ENCODE assay signal across 9 cellular contexts in the genomic region with DNA sequence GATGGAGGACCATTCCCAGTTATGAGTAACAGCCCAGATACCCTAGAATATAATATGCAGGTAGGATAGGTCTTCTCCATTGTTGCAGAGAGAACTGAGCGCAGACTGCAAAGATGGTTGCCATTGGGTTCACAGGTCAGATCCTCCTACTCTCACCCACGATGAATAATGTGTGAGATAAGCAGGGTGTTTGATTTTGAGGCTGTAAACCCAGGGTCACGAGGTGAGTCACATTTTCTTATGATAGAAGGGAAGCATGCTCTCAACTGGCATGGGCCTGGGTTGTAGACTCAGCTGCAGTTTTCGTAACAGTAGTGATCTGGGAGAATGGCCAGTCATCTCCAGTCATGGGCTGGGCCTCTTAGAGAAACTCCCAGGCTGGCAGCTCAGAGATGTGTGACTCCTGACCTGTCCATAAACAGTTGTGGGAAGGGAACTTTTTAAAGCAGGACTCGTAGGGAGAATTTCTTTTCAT.
DNase-seq lines count a peak whose midpoint lies in the region; ATAC-seq and TF ChIP-seq lines count a peak whose summit lies in the region.
"Had no signal": no experiment of that assay in that cellular context is flagged by ENCODE, and none has a peak within 500 bp of the region (broad histone marks: within the 10 kb centered on the region; RNA-seq: fewer than 3 reads in every experiment).

No MANE protein-coding gene starts in this region.

- 64% methylated on average over 5 of the region's 5 CpGs for WGBS in liver

- H3K36me3 ChIP-seq in liver (ENCODE audit: control insufficient read depth in 4 of 4, insufficient read depth in 3 of 4, low read depth in 1 of 4, low read length in 3 of 4), result no peaks in the 10 kb centered on the region
- H3K36me3 ChIP-seq in tibial artery, result no peaks in the 10 kb centered on the region

- H3K4me1 ChIP-seq in liver (ENCODE audit: control insufficient read depth in 4 of 4, insufficient read depth in 4 of 4, low read length in 3 of 4) (peaks cover 0 to 4% (median 1%) of the 10 kb centered on the region in 4 donors), tibial artery (peaks cover 0 to 35% (median 9%) of the 10 kb centered on the region in 4 donors)

- H3K4me1 Mint-ChIP-seq in activated naive CD8-positive, alpha-beta T cell treated with anti-CD3 and anti-CD28 coated beads, Interleukin-2, amount 50 U/mL, for 24 hours, result peaks cover 33% of the 10 kb centered on the region

- intact Hi-C loops in tibial artery (cut with DNase I; ENCODE audit: low total_unique reads), result no loop called here

- no peak for TF ChIP-seq CTCF in liver (IDR thresholded peaks at IDR 0.05; ENCODE audit: low read depth, low read length, missing input control)
- TF ChIP-seq CTCF in tibial artery (IDR thresholded peaks at IDR 0.05), result no peak
- TF ChIP-seq CTCF in GM20000 (IDR thresholded peaks at IDR 0.05; ENCODE audit: extremely low read depth, missing control alignments), result no peak

- H3K9me3 ChIP-seq in liver (ENCODE audit: control insufficient read depth in 4 of 4, low read length in 3 of 4) (no peaks in the 10 kb centered on the region), tibial artery (no peaks in the 10 kb centered on the region)

- H3K27me3 ChIP-seq in liver (ENCODE audit: control insufficient read depth in 4 of 4, insufficient read depth in 4 of 4, low read length in 3 of 4), result no peaks in the 10 kb centered on the region
- no peaks in the 10 kb centered on the region for H3K27me3 ChIP-seq in tibial artery

- peaks cover 1% of the 10 kb centered on the region for H3K27me3 Mint-ChIP-seq in activated naive CD8-positive, alpha-beta T cell treated with anti-CD3 and anti-CD28 coated beads, Interleukin-2, amount 50 U/mL, for 24 hours

- H3K9me3 Mint-ChIP-seq in activated naive CD8-positive, alpha-beta T cell treated with anti-CD3 and anti-CD28 coated beads, Interleukin-2, amount 50 U/mL, for 24 hours, result no peaks in the 10 kb centered on the region

- H3K4me3 ChIP-seq in liver (ENCODE audit: low read depth in 1 of 3, low read length in 3 of 3) (no peak overlapping the region), tibial artery (no peak overlapping the region)

- TF ChIP-seq RAD21 in liver (IDR thresholded peaks at IDR 0.05), result no peak

- H3K27ac ChIP-seq in liver (ENCODE audit: low read depth in 1 of 2, low read length in 2 of 2), result no peak overlapping the region
- H3K27ac ChIP-seq in tibial artery, result peak overlapping the region; percentile 62 to 74

- H3K9ac ChIP-seq in liver (ENCODE audit: low read depth in 1 of 2, low read length in 2 of 2), result no peak overlapping the region

- peak overlapping the region; percentile 76 for H3K27ac Mint-ChIP-seq in activated naive CD8-positive, alpha-beta T cell treated with anti-CD3 and anti-CD28 coated beads, Interleukin-2, amount 50 U/mL, for 24 hours
- H3K27ac Mint-ChIP-seq: T-helper 17 cell had no signal

- no peak overlapping the region for H3K4me3 Mint-ChIP-seq in activated naive CD8-positive, alpha-beta T cell treated with anti-CD3 and anti-CD28 coated beads, Interleukin-2, amount 50 U/mL, for 24 hours
- H3K4me3 Mint-ChIP-seq: T-helper 17 cell had no signal

- H3K36me3 Mint-ChIP-seq in activated naive CD8-positive, alpha-beta T cell treated with anti-CD3 and anti-CD28 coated beads, Interleukin-2, amount 50 U/mL, for 24 hours (ENCODE audit: low read depth), result no peaks in the 10 kb centered on the region

- peak; percentile 34 for DNase-seq in activated T-cell treated with anti-CD3 and anti-CD28 coated beads for 24 hours (ENCODE audit: low read depth)
- no peak for DNase-seq in activated T-cell treated with anti-CD3 and anti-CD28 coated beads, Interleukin-2, amount 50 U/mL, for 1 hour
- peak; percentile 32 for DNase-seq in activated naive CD8-positive, alpha-beta T cell treated with anti-CD3 and anti-CD28 coated beads, Interleukin-2, amount 50 U/mL, for 24 hours
- DNase-seq in tibial artery, result peak; percentile 90 to 91
- no peak for DNase-seq in NCI-H524 treated with DMSO at 0.1 percent for 48 hours (lab: John Stamatoyannopoulos, UW)
- DNase-seq in GM20000 (ENCODE audit: low spot score), result no peak
- DNase-seq: T-helper 17 cell had no signal

- peak; percentile 97 for ATAC-seq in activated naive CD8-positive, alpha-beta T cell treated with anti-CD3 and anti-CD28 coated beads, Interleukin-2, amount 50 U/mL, for 24 hours
- no peak for ATAC-seq in HG03196 (IDR thresholded peaks at IDR 0.05; ENCODE audit: unreplicated experiment)
- ATAC-seq: T-helper 17 cell had no signal

TF ChIP-seq in liver, 16 proteins besides CTCF, POLR2A, EP300 and RAD21:
- peak; percentile 39 for TF ChIP-seq YY1 (IDR thresholded peaks at IDR 0.05)
- no peak for TF ChIP-seq NR2F2 (IDR thresholded peaks at IDR 0.05)
- TF ChIP-seq, protein P1, sequence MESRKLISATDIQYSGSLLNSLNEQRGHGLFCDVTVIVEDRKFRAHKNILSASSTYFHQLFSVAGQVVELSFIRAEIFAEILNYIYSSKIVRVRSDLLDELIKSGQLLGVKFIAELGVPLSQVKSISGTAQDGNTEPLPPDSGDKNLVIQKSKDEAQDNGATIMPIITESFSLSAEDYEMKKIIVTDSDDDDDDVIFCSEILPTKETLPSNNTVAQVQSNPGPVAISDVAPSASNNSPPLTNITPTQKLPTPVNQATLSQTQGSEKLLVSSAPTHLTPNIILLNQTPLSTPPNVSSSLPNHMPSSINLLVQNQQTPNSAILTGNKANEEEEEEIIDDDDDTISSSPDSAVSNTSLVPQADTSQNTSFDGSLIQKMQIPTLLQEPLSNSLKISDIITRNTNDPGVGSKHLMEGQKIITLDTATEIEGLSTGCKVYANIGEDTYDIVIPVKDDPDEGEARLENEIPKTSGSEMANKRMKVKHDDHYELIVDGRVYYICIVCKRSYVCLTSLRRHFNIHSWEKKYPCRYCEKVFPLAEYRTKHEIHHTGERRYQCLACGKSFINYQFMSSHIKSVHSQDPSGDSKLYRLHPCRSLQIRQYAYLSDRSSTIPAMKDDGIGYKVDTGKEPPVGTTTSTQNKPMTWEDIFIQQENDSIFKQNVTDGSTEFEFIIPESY (IDR thresholded peaks at IDR 0.05), result no peak
- TF ChIP-seq RXRA (IDR thresholded peaks at IDR 0.05), result peak; percentile 56 to 57
- peak; percentile 36 to 77 for TF ChIP-seq JUND (IDR thresholded peaks at IDR 0.05)
- TF ChIP-seq SP1 (IDR thresholded peaks at IDR 0.05), result peak; percentile 49
- TF ChIP-seq FOXA1 (IDR thresholded peaks at IDR 0.05), result no peak
- peak in 1 of 2 donors; percentile 32 for TF ChIP-seq HNF4A (conservative IDR thresholded peaks at IDR 0.05)
- no peak for TF ChIP-seq FOXA2 (IDR thresholded peaks at IDR 0.05)
- no peak for TF ChIP-seq HNF4G (IDR thresholded peaks at IDR 0.05)
- TF ChIP-seq, protein P2, sequence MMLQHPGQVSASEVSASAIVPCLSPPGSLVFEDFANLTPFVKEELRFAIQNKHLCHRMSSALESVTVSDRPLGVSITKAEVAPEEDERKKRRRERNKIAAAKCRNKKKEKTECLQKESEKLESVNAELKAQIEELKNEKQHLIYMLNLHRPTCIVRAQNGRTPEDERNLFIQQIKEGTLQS (IDR thresholded peaks at IDR 0.05), result peak; percentile 43
- TF ChIP-seq EGR1 (IDR thresholded peaks at IDR 0.05; ENCODE audit: low read depth in 2 of 2), result no peak

Comparison
In these comparisons a context has a peak if more than half of its experiments do, and no peak if none do; other contexts are left out.
1. DNase-seq: peak in activated T-cell treated with anti-CD3 and anti-CD28 coated beads for 24 hours (single experiment), activated naive CD8-positive, alpha-beta T cell treated with anti-CD3 and anti-CD28 coated beads, Interleukin-2, amount 50 U/mL, for 24 hours (single experiment) and tibial artery (2 of 2); none in activated T-cell treated with anti-CD3 and anti-CD28 coated beads, Interleukin-2, amount 50 U/mL, for 1 hour (single experiment), NCI-H524 treated with DMSO at 0.1 percent for 48 hours (single experiment) and GM20000 (single experiment).
2. H3K27ac ChIP-seq: peak in tibial artery (2 of 2); none in liver (0 of 2).